ENCODE assay signal across 8 cellular contexts in genomic region chr14:54881235-54881760, GRCh38. TPM values are rescaled to one million over a fixed set of nuclear protein-coding genes. Genes with fewer than 3 reads are reported as not detected.
A peak's percentile ranks its signal among the peaks of the same experiment; 100 is the strongest.
DNase-seq lines count a peak whose midpoint lies in the region; ATAC-seq and TF ChIP-seq lines count a peak whose summit lies in the region.

No MANE protein-coding gene starts in this region.

- CTCF ChIA-PET in mammary epithelial cell (lab: Charles Lee; ENCODE audit: low non-redundant PET): no interaction called here

- no peaks in the 10 kb centered on the region for H3K9me3 ChIP-seq in mammary epithelial cell (replicated peaks; ENCODE audit: insufficient read depth, low read length)

- no TSS peak for BruUV-seq in mammary epithelial cell (replicated peaks; lab: Mats Ljungman, UMichigan)

- peak; percentile 60 for ATAC-seq in GM21576 (IDR thresholded peaks at IDR 0.05; ENCODE audit: unreplicated experiment)

- intact Hi-C loops in mammary epithelial cell (cut with micrococcal nuclease): no loop called here

- DNase-seq in GM10266 (ENCODE audit: extremely low spot score): peak; percentile 19
- DNase-seq in MV-4-11 (lab: John Stamatoyannopoulos, UW): peak; percentile 22
- DNase-seq in mammary epithelial cell: peak; percentile 68
- DNase-seq in medulla oblongata (ENCODE audit: extremely low spot score): peak; percentile 62
- no peak for DNase-seq in middle frontal gyrus (ENCODE audit: extremely low spot score, low spot score)
- no peak for DNase-seq in midbrain (lab: John Stamatoyannopoulos, UW)
- no peak for DNase-seq in KBM-7

- in situ Hi-C loops in mammary epithelial cell (cut with MboI; ENCODE audit: low sequenced_read_pairs in 2 of 2) (no loop called here), KBM-7 (cut with MboI; ENCODE audit: low pct_unique_long_range_greater_than_20kb, low sequenced_read_pairs) (no loop called here)

- H3K36me3 ChIP-seq in mammary epithelial cell (ENCODE audit: insufficient read depth, low read length): no peaks in the 10 kb centered on the region

- TF ChIP-seq CTCF in GM10266 (IDR thresholded peaks at IDR 0.05; ENCODE audit: control insufficient read depth, insufficient read depth, low read depth, missing control alignments): no peak
- no peak for TF ChIP-seq CTCF in mammary epithelial cell (conservative IDR thresholded peaks at IDR 0.05 in 1 of 2, IDR thresholded peaks at IDR 0.05 in 1 of 2; ENCODE audit: extremely low read depth in 1 of 2, insufficient read depth in 1 of 2, low read depth in 1 of 2, low read length in 2 of 2)

- H4K20me1 ChIP-seq in mammary epithelial cell (ENCODE audit: insufficient read depth, low read length): no peaks in the 10 kb centered on the region

- H3K79me2 ChIP-seq in mammary epithelial cell (ENCODE audit: insufficient read depth, low read length): no peaks in the 10 kb centered on the region

- peak overlapping the region; percentile 19 for H3K9ac ChIP-seq in mammary epithelial cell (ENCODE audit: insufficient read depth, low read length)

- no peaks in the 10 kb centered on the region for H3K27me3 ChIP-seq in mammary epithelial cell (ENCODE audit: insufficient read depth, low read length)

- H3K27ac ChIP-seq in mammary epithelial cell (ENCODE audit: insufficient read depth, low read depth, low read length): peak overlapping the region; percentile 52

- peak overlapping the region; percentile 73 for H3K4me2 ChIP-seq in mammary epithelial cell (ENCODE audit: insufficient read depth, low read depth, low read length)

- peaks cover 9% of the 10 kb centered on the region for H3K4me1 ChIP-seq in mammary epithelial cell (ENCODE audit: insufficient read depth, low read length)

- peak overlapping the region; percentile 77 for H2AFZ ChIP-seq in mammary epithelial cell (ENCODE audit: low read depth, low read length)

- peak overlapping the region; percentile 39 to 47 (median 43) for H3K4me3 ChIP-seq in mammary epithelial cell (replicated peaks in 1 of 3; ENCODE audit: insufficient read depth in 1 of 3, low read depth in 2 of 3, low read length in 3 of 3)

- dilution Hi-C loops in mammary epithelial cell (cut with HindIII; ENCODE audit: low sequenced_read_pairs): no loop called here

- 2% methylated on average over 6 of the region's 6 CpGs for WGBS in mammary epithelial cell (ENCODE audit: low coverage, missing lambda C conversion rate)

RNA-seq across cellular contexts. Expression of gene GCH1, which starts 21.3 kb away (rescaled TPM):
- 10 to 100 TPM in 1 of 2 donors, 1 to 10 TPM in 1; 8.8 to 11.7 TPM for total RNA-seq in mammary epithelial cell
- polyA plus RNA-seq in mammary epithelial cell: 4.4 TPM
- 2.3 TPM for polyA minus RNA-seq in mammary epithelial cell

Comparison
In these comparisons a context has a peak if more than half of its experiments do, and no peak if none do; other contexts are left out.
1. DNase-seq: peak in GM10266 (single experiment), MV-4-11 (single experiment), mammary epithelial cell (single experiment) and medulla oblongata (single experiment); none in middle frontal gyrus (single experiment), midbrain (single experiment) and KBM-7 (single experiment).